In genomic region chr14:73058923-73059311, GRCh38 we compare ENCODE assay signal across 9 cellular contexts. TPM values are rescaled to one million over a fixed set of nuclear protein-coding genes. Genes with fewer than 3 reads are reported as not detected.
DNase-seq lines count a peak whose midpoint lies in the region; TF ChIP-seq lines count a peak whose summit lies in the region.
"Had no signal": no experiment of that assay in that cellular context is flagged by ENCODE, and none has a peak within 500 bp of the region (broad histone marks: within the 10 kb centered on the region; RNA-seq: fewer than 3 reads in every experiment).

No MANE protein-coding gene starts in this region.

- TF ChIP-seq CTCF in mammary epithelial cell (conservative IDR thresholded peaks at IDR 0.05 in 1 of 2, IDR thresholded peaks at IDR 0.05 in 1 of 2; ENCODE audit: extremely low read depth in 1 of 2, insufficient read depth in 1 of 2, low read depth in 1 of 2, low read length in 2 of 2) (no peak), type B pancreatic cell (conservative IDR thresholded peaks at IDR 0.05) (no peak)

- no peaks in the 10 kb centered on the region for H3K9me3 ChIP-seq in mammary epithelial cell (replicated peaks; ENCODE audit: insufficient read depth, low read length)

- H3K27me3 Mint-ChIP-seq in type B pancreatic cell = no peaks in the 10 kb centered on the region
- H3K27me3 Mint-ChIP-seq: central memory CD8-positive, alpha-beta T cell had no signal

- peaks cover 18% of the 10 kb centered on the region for H3K4me1 Mint-ChIP-seq in type B pancreatic cell (ENCODE audit: unreplicated experiment)

- no peak overlapping the region for H3K4me3 Mint-ChIP-seq in type B pancreatic cell
- H3K4me3 Mint-ChIP-seq: central memory CD8-positive, alpha-beta T cell had no signal

- peak overlapping the region; percentile 100 for H3K9ac ChIP-seq in mammary epithelial cell (ENCODE audit: insufficient read depth, low read length)

- WGBS in mammary epithelial cell (ENCODE audit: low coverage, missing lambda C conversion rate) = 0% methylated on average over 13 of the region's 18 CpGs

- H3K4me3 ChIP-seq in H7 (ENCODE audit: insufficient read depth, low read depth, low read length) = peak overlapping the region; percentile 95
- peak overlapping the region; percentile 90 to 92 (median 91) for H3K4me3 ChIP-seq in mammary epithelial cell (replicated peaks in 1 of 3; ENCODE audit: insufficient read depth in 1 of 3, low read depth in 2 of 3, low read length in 3 of 3)

- CTCF ChIA-PET in mammary epithelial cell (lab: Charles Lee; ENCODE audit: low non-redundant PET) = no interaction called here

- peak overlapping the region; percentile 81 for H3K4me2 ChIP-seq in mammary epithelial cell (ENCODE audit: insufficient read depth, low read depth, low read length)

- intact Hi-C loops in mammary epithelial cell (cut with micrococcal nuclease) = loop anchor here (1.0 to 5.0 kb wide), 5 partner anchors 7 to 542 kb away; partner anchors contain the start of gene ZFYVE1

- peak overlapping the region; percentile 96 for H3K27ac ChIP-seq in mammary epithelial cell (ENCODE audit: insufficient read depth, low read depth, low read length)

- peaks cover 20% of the 10 kb centered on the region for H3K36me3 Mint-ChIP-seq in type B pancreatic cell

- BruUV-seq in mammary epithelial cell (replicated peaks; lab: Mats Ljungman, UMichigan) = no TSS peak

- no peaks in the 10 kb centered on the region for H3K9me3 Mint-ChIP-seq in type B pancreatic cell
- H3K9me3 Mint-ChIP-seq: central memory CD8-positive, alpha-beta T cell had no signal

- H3K27ac Mint-ChIP-seq in type B pancreatic cell = no peak overlapping the region

- in situ Hi-C loops in mammary epithelial cell (cut with MboI; ENCODE audit: low sequenced_read_pairs in 2 of 2) = no loop called here

- peak; percentile 22 for DNase-seq in NCI-H2171 (lab: John Stamatoyannopoulos, UW)
- DNase-seq in NCI-H2171 treated with DMSO at 0.1 percent for 48 hours (lab: John Stamatoyannopoulos, UW) = no peak
- DNase-seq in H7 = peak; percentile 74
- peak; percentile 8 for DNase-seq in NCI-H1092 (lab: John Stamatoyannopoulos, UW)
- peak; percentile 40 for DNase-seq in mammary epithelial cell
- DNase-seq in left kidney (ENCODE audit: low read depth, low spot score) = peak; percentile 60
- DNase-seq in type B pancreatic cell (ENCODE audit: extremely low spot score, unreplicated experiment) = peak; percentile 67
- DNase-seq in activated naive CD4-positive, alpha-beta T cell (lab: John Stamatoyannopoulos, UW) = no peak

- no peaks in the 10 kb centered on the region for H3K27me3 ChIP-seq in H7 (ENCODE audit: control insufficient read depth, insufficient read depth, low read length)
- H3K27me3 ChIP-seq in mammary epithelial cell (ENCODE audit: insufficient read depth, low read length) = no peaks in the 10 kb centered on the region

- peaks cover 14% of the 10 kb centered on the region for H3K4me1 ChIP-seq in mammary epithelial cell (ENCODE audit: insufficient read depth, low read length)

- peaks cover 56% of the 10 kb centered on the region for H3K79me2 ChIP-seq in mammary epithelial cell (ENCODE audit: insufficient read depth, low read length)

- H4K20me1 ChIP-seq in mammary epithelial cell (ENCODE audit: insufficient read depth, low read length) = peaks cover 9% of the 10 kb centered on the region

- peak overlapping the region; percentile 97 for H2AFZ ChIP-seq in mammary epithelial cell (ENCODE audit: low read depth, low read length)

- dilution Hi-C loops in mammary epithelial cell (cut with HindIII; ENCODE audit: low sequenced_read_pairs) = no loop called here

- H3K36me3 ChIP-seq in H7 (replicated peaks; ENCODE audit: control insufficient read depth, insufficient read depth, low read length) (no peaks in the 10 kb centered on the region), mammary epithelial cell (ENCODE audit: insufficient read depth, low read length) (peaks cover 10% of the 10 kb centered on the region)

RNA-seq across cellular contexts. Expression of gene RBM25, which starts 0.6 kb away (rescaled TPM):
- total RNA-seq in H7 (2014; rRNA removed; shearing (Covaris generic)) = 37.8 and 75.7 TPM in 2 replicates
- total RNA-seq in mammary epithelial cell = 10 to 100 TPM; 27.2 to 87.7 TPM
- 18.2 TPM for polyA plus RNA-seq in mammary epithelial cell
- 27.5 TPM for polyA minus RNA-seq in mammary epithelial cell
- total RNA-seq in type B pancreatic cell (ENCODE audit: low replicate concordance) = 77.9 and 94.6 TPM in 2 replicates

RNA-seq across cellular contexts. Expression of gene ZFYVE1, which starts 32.0 kb away (rescaled TPM):
- 6.4 and 7.5 TPM in 2 replicates for total RNA-seq in H7 (2014; rRNA removed; shearing (Covaris generic))
- total RNA-seq in mammary epithelial cell (10 to 100 TPM; 20.6 to 32.7 TPM), type B pancreatic cell (ENCODE audit: low replicate concordance) (18.6 and 19.7 TPM in 2 replicates)
- polyA plus RNA-seq in mammary epithelial cell = 11.1 TPM
- 13.0 TPM for polyA minus RNA-seq in mammary epithelial cell

Comparison
In these comparisons a context has a peak if more than half of its experiments do, and no peak if none do; other contexts are left out.
1. DNase-seq: peak in NCI-H2171 (single experiment), H7 (single experiment), NCI-H1092 (single experiment), mammary epithelial cell (single experiment), left kidney (single experiment) and type B pancreatic cell (single experiment); none in NCI-H2171 treated with DMSO at 0.1 percent for 48 hours (single experiment) and activated naive CD4-positive, alpha-beta T cell (0 of 4).